In genomic region chr2:230289311-230289710, GRCh38 we compare ENCODE assay signal across 7 cellular contexts. TPM values are rescaled to one million over a fixed set of nuclear protein-coding genes. Genes with fewer than 3 reads are reported as not detected.
DNase-seq lines count a peak whose midpoint lies in the region; ATAC-seq and TF ChIP-seq lines count a peak whose summit lies in the region.
"Not testable (repeated sequence)": the region's sequence is repeated elsewhere in the genome, so short reads cannot be mapped to it uniquely, and the experiment has no call there.

No MANE protein-coding gene starts in this region.

- not testable (repeated sequence) for TF ChIP-seq CTCF in PC-3 (conservative IDR thresholded peaks at IDR 0.05; ENCODE audit: low read depth, low read length); cardiac fibroblast (IDR thresholded peaks at IDR 0.05; ENCODE audit: low read depth, low read length); foreskin fibroblast (IDR thresholded peaks at IDR 0.05; ENCODE audit: low read depth, low read length)

- CTCF ChIA-PET in PC-3 (lab: Charles Lee); activated CD4-positive, alpha-beta T cell treated with anti-CD3 and anti-CD28 coated beads, Interleukin-2, amount 10 ng/mL, durations not matched to agents 7 days and 5 days (lab: Charles Lee): not testable (repeated sequence)

- BruUV-seq in PC-3 (replicated peaks; lab: Mats Ljungman, UMichigan): not testable (repeated sequence)

- 0 out of 2 replicates have a peak, but pooled peaks have one; percentile 24 for ATAC-seq in PC-3
- ATAC-seq in memory B cell (ENCODE audit: low read depth): not testable (repeated sequence)

- not testable (repeated sequence) for H3K79me2 ChIP-seq in PC-3 (ENCODE audit: low read length)

- H3K9me3 ChIP-seq in PC-3 (ENCODE audit: low read length): not testable (repeated sequence)

- H3K4me1 Mint-ChIP-seq in activated CD4-positive, alpha-beta T cell treated with anti-CD3 and anti-CD28 coated beads, Interleukin-2, amount 10 ng/mL, durations not matched to agents 7 days and 5 days: peaks cover 26% of the 10 kb centered on the region
- H3K4me1 Mint-ChIP-seq in memory B cell: peaks cover 14% of the 10 kb centered on the region

- H3K36me3 ChIP-seq in PC-3 (ENCODE audit: low read depth, low read length): not testable (repeated sequence)

- not testable (repeated sequence) for H3K9ac ChIP-seq in PC-3 (ENCODE audit: low read length)

- intact Hi-C loops in PC-3 (cut with micrococcal nuclease): not testable (repeated sequence)

- H3K4me2 ChIP-seq in PC-3 (ENCODE audit: low read length): not testable (repeated sequence)

- not testable (repeated sequence) for H3K9me3 Mint-ChIP-seq in activated CD4-positive, alpha-beta T cell treated with anti-CD3 and anti-CD28 coated beads, Interleukin-2, amount 10 ng/mL, durations not matched to agents 7 days and 5 days; memory B cell

- H3K4me1 ChIP-seq in PC-3 (ENCODE audit: insufficient read depth, low read length): not testable (repeated sequence)

- H3K4me3 Mint-ChIP-seq in activated CD4-positive, alpha-beta T cell treated with anti-CD3 and anti-CD28 coated beads, Interleukin-2, amount 10 ng/mL, durations not matched to agents 7 days and 5 days; memory B cell: not testable (repeated sequence)

- H3K27ac ChIP-seq in PC-3 (ENCODE audit: low read length): not testable (repeated sequence)

- H4K20me1 ChIP-seq in PC-3 (ENCODE audit: low read length): not testable (repeated sequence)

- not testable (repeated sequence) for H3K27me3 Mint-ChIP-seq in activated CD4-positive, alpha-beta T cell treated with anti-CD3 and anti-CD28 coated beads, Interleukin-2, amount 10 ng/mL, durations not matched to agents 7 days and 5 days; memory B cell

- H3K27ac Mint-ChIP-seq in activated CD4-positive, alpha-beta T cell treated with anti-CD3 and anti-CD28 coated beads, Interleukin-2, amount 10 ng/mL, durations not matched to agents 7 days and 5 days: not testable (repeated sequence)
- peak overlapping the region; percentile 75 for H3K27ac Mint-ChIP-seq in memory B cell

- not testable (repeated sequence) for H2AFZ ChIP-seq in PC-3 (ENCODE audit: low read length)

- H3K36me3 Mint-ChIP-seq in activated CD4-positive, alpha-beta T cell treated with anti-CD3 and anti-CD28 coated beads, Interleukin-2, amount 10 ng/mL, durations not matched to agents 7 days and 5 days (ENCODE audit: low read depth): peaks cover 71% of the 10 kb centered on the region
- H3K36me3 Mint-ChIP-seq in memory B cell: peaks cover 68% of the 10 kb centered on the region

- POLR2A ChIA-PET in PC-3 (lab: Charles Lee; ENCODE audit: unreplicated experiment); activated CD4-positive, alpha-beta T cell treated with anti-CD3 and anti-CD28 coated beads, Interleukin-2, amount 10 ng/mL, durations not matched to agents 7 days and 5 days (lab: Charles Lee): not testable (repeated sequence)

- H3K9me2 ChIP-seq in PC-3 (replicated peaks; ENCODE audit: low read length): not testable (repeated sequence)

- peak; percentile 25 for DNase-seq in ELF-1 (ENCODE audit: low read depth, low spot score)
- DNase-seq in Jurkat, Clone E6-1 (ENCODE audit: low read depth, low spot score): peak; percentile 32
- DNase-seq in PC-3: peak; percentile 46
- peak; percentile 53 for DNase-seq in activated CD4-positive, alpha-beta T cell treated with anti-CD3 and anti-CD28 coated beads, Interleukin-2, amount 10 ng/mL, durations not matched to agents 7 days and 5 days
- DNase-seq in cardiac fibroblast (ENCODE audit: low read depth in 2 of 2): peak; percentile 39 to 55
- DNase-seq in foreskin fibroblast: peak; percentile 17 to 52
- not testable (repeated sequence) for DNase-seq in memory B cell (ENCODE audit: low spot score in 2 of 2)

- H3K4me3 ChIP-seq in Jurkat, Clone E6-1 (ENCODE audit: low read length); PC-3 (ENCODE audit: low read length); cardiac fibroblast (replicated peaks in 1 of 2; ENCODE audit: low read depth in 2 of 2, low read length in 2 of 2); foreskin fibroblast (ENCODE audit: low read depth in 1 of 2, low read length in 2 of 2): not testable (repeated sequence)

- not testable (repeated sequence) for H3K27me3 ChIP-seq in PC-3 (ENCODE audit: low read length)

- not testable (repeated sequence) for H3F3A ChIP-seq in PC-3 (ENCODE audit: low read length, unreplicated experiment)

RNA-seq across cellular contexts. Expression of gene SP140L, which starts 37.7 kb away (rescaled TPM):
- polyA plus RNA-seq in Jurkat, Clone E6-1 (2012; ENCODE audit: insufficient read depth, insufficient read length): 23.8 TPM
- total RNA-seq in PC-3 (2014; rRNA removed): 2.8 and 5.0 TPM in 2 replicates
- 100 to 1,000 TPM in 1 of 2 experiments, 10 to 100 TPM in 1; 95.1 to 101 TPM for total RNA-seq in activated CD4-positive, alpha-beta T cell treated with anti-CD3 and anti-CD28 coated beads, Interleukin-2, amount 10 ng/mL, durations not matched to agents 7 days and 5 days

Comparison
In these comparisons a context has a peak if more than half of its experiments do, and no peak if none do; other contexts are left out.
1. RNA of gene SP140L, which starts 37.7 kb away (total RNA-seq): 95.1 to 101 TPM in activated CD4-positive, alpha-beta T cell treated with anti-CD3 and anti-CD28 coated beads, Interleukin-2, amount 10 ng/mL, durations not matched to agents 7 days and 5 days; 2.8 to 5.0 TPM in PC-3; every median in the first group is over 10 times any median in the second.